11 cellular contexts compared by ENCODE assay signal in the genomic region with DNA sequence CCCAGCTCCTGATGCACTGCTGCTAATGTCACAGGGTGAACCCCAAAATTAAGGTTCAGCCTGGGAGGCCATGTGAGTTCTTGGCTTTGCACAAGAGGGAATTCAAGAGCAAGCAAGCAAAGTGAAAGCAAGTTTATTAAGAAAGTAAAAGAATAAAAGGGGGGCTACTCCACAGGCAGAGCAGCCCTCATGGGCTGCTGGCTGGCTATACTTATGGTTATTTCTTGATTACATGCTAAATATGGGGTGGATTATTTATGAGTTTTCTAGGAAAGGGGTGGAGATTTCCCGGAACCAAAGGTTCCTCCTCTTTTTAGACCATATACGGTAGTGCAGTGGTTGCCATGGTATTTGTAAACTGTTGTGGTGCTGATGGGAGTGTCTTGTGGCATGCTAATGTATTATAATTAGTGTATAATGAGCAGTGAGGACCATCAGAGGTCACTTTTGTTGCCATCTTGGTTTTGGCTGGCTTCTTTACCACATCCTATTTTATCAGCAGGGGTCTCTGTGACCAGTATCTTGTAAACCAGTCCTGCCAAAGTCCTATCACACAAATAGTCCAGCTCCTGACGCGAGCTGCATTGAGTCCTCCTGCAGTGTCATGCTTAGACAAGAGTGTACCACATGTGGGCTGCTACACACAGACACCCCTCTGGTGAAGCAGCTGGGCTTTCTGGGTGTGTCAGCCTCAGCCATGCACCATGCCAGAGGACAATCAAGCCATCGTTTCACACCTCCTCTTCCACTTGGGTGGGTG. TPM values are rescaled to one million over a fixed set of nuclear protein-coding genes. Genes with fewer than 3 reads are reported as not detected.
A peak's percentile ranks its signal among the peaks of the same experiment; 100 is the strongest.
DNase-seq lines count a peak whose midpoint lies in the region; ATAC-seq lines count a peak whose summit lies in the region.
"Had no signal": no experiment of that assay in that cellular context is flagged by ENCODE, and none has a peak within 500 bp of the region (broad histone marks: within the 10 kb centered on the region; RNA-seq: fewer than 3 reads in every experiment).

No MANE protein-coding gene starts in this region.

- no peak overlapping the region for H2BK5ac ChIP-seq in mesenchymal stem cell (ENCODE audit: low read depth, low read length, poor library complexity, severe bottlenecking)

- H2AK5ac ChIP-seq in mesenchymal stem cell (ENCODE audit: low read length, severe bottlenecking) = no peak overlapping the region

- no peaks in the 10 kb centered on the region for H3K79me1 ChIP-seq in mesenchymal stem cell (replicated peaks; ENCODE audit: low read length, poor library complexity, severe bottlenecking)

- peak overlapping the region; percentile 44 for H2BK15ac ChIP-seq in mesenchymal stem cell (ENCODE audit: low read depth, poor library complexity, severe bottlenecking)

- peak overlapping the region; percentile 66 for H3K9ac ChIP-seq in adipocyte (ENCODE audit: low read length)
- H3K9ac ChIP-seq in mesenchymal stem cell (ENCODE audit: low read length) = peak overlapping the region; percentile 81

- DNase-seq in activated CD8-positive, alpha-beta memory T cell treated with anti-CD3 and anti-CD28 coated beads for 24 hours = peak; percentile 42
- DNase-seq in activated CD8-positive, alpha-beta memory T cell treated with anti-CD3 and anti-CD28 coated beads, Interleukin-2, amount 50 U/mL, for 4 hours = no peak
- DNase-seq in adipocyte (ENCODE audit: low read depth) = no peak
- DNase-seq in mesenchymal stem cell = peak; percentile 78
- no peak for DNase-seq in NCI-H526 treated with DMSO at 0.1 percent for 48 hours (lab: John Stamatoyannopoulos, UW)
- DNase-seq in left colon = no peak
- DNase-seq: 8988T, GDM1 had no signal

- H3K4me1 ChIP-seq in adipocyte (ENCODE audit: control insufficient read depth, insufficient read depth, low read length) (peaks cover 29% of the 10 kb centered on the region), mesenchymal stem cell (ENCODE audit: control insufficient read depth, insufficient read depth, low read depth, low read length) (peaks cover 2% of the 10 kb centered on the region)

- peak overlapping the region; percentile 12 to 86 for H3K18ac ChIP-seq in mesenchymal stem cell (ENCODE audit: low read depth in 1 of 2, low read length in 2 of 2)

- no peaks in the 10 kb centered on the region for H3K9me3 ChIP-seq in adipocyte (ENCODE audit: control insufficient read depth, low read length)
- H3K9me3 ChIP-seq in mesenchymal stem cell (ENCODE audit: control insufficient read depth, low read length) = no peaks in the 10 kb centered on the region
- H3K9me3 ChIP-seq: adrenal gland had no signal

- H4K8ac ChIP-seq in mesenchymal stem cell (ENCODE audit: low read length) = peak overlapping the region; percentile 59

- intact Hi-C loops in left colon (cut with DNase I, micrococcal nuclease) = no loop called here

- no peak overlapping the region for H3K4me2 ChIP-seq in mesenchymal stem cell (ENCODE audit: low read length, poor library complexity, severe bottlenecking)

- peak overlapping the region; percentile 33 to 49 for H2BK12ac ChIP-seq in mesenchymal stem cell (ENCODE audit: low read length in 2 of 2)

- H3K36me3 ChIP-seq in adipocyte (ENCODE audit: control insufficient read depth, insufficient read depth, low read length, severe bottlenecking) = no peaks in the 10 kb centered on the region
- no peaks in the 10 kb centered on the region for H3K36me3 ChIP-seq in mesenchymal stem cell (ENCODE audit: control insufficient read depth in 1 of 2, insufficient read depth in 2 of 2, low read depth in 1 of 2, low read length in 2 of 2)
- H3K36me3 ChIP-seq: adrenal gland had no signal

- peak overlapping the region; percentile 71 for H4K91ac ChIP-seq in mesenchymal stem cell (ENCODE audit: low read length)

- no peak overlapping the region for H2AFZ ChIP-seq in mesenchymal stem cell (ENCODE audit: low read depth, low read length)

- no peak overlapping the region for H3K27ac ChIP-seq in mesenchymal stem cell (ENCODE audit: low read length, poor library complexity, severe bottlenecking)
- peak overlapping the region; percentile 30 for H3K27ac ChIP-seq in temporal lobe (ENCODE audit: low read depth, low read length)

- H3K4me3 ChIP-seq in adipocyte (ENCODE audit: low read length) (peak overlapping the region; percentile 71), mesenchymal stem cell (ENCODE audit: insufficient read depth in 1 of 2, low read depth in 1 of 2, low read length in 2 of 2) (peak overlapping the region in 1 of 2 experiments; percentile 68)
- H3K4me3 ChIP-seq: adrenal gland had no signal

- no peak overlapping the region for H3K23ac ChIP-seq in mesenchymal stem cell (ENCODE audit: low read length in 2 of 2)

- WGBS in mesenchymal stem cell = 94% methylated on average over 5 of the region's 5 CpGs

- peak overlapping the region; percentile 29 to 68 for H3K4ac ChIP-seq in mesenchymal stem cell (ENCODE audit: low read depth in 1 of 2, low read length in 2 of 2)

- no peak overlapping the region for H2BK120ac ChIP-seq in mesenchymal stem cell (ENCODE audit: low read depth, low read length)

- H3K27me3 ChIP-seq in adipocyte (replicated peaks; ENCODE audit: control insufficient read depth, insufficient read depth, low read length) = no peaks in the 10 kb centered on the region
- no peaks in the 10 kb centered on the region for H3K27me3 ChIP-seq in mesenchymal stem cell (ENCODE audit: control insufficient read depth in 1 of 2, insufficient read depth in 1 of 2, low read length in 2 of 2)
- H3K27me3 ChIP-seq: adrenal gland had no signal

- peak overlapping the region in 1 of 2 experiments; percentile 70 for H3K14ac ChIP-seq in mesenchymal stem cell (ENCODE audit: low read length in 2 of 2)

- no peak for ATAC-seq in left colon
- ATAC-seq in GM19328 (IDR thresholded peaks at IDR 0.05; ENCODE audit: unreplicated experiment) = no peak

RNA-seq across cellular contexts. Expression of a gene that starts 46.4 kb away (rescaled TPM):
- 111 TPM for polyA plus RNA-seq in mesenchymal stem cell (2013, experiment 1 of 2)
- polyA plus RNA-seq in mesenchymal stem cell (2013, experiment 2 of 2) = 109 TPM
- total RNA-seq in temporal lobe (1.7 TPM), left colon (10 to 100 TPM in 1 of 2 donors, 1 to 10 TPM in 1; 9.5 to 20.2 TPM)

Comparison
In these comparisons a context has a peak if more than half of its experiments do, and no peak if none do; other contexts are left out.
1. DNase-seq: peak in activated CD8-positive, alpha-beta memory T cell treated with anti-CD3 and anti-CD28 coated beads for 24 hours (single experiment) and mesenchymal stem cell (single experiment); none in activated CD8-positive, alpha-beta memory T cell treated with anti-CD3 and anti-CD28 coated beads, Interleukin-2, amount 50 U/mL, for 4 hours (single experiment), adipocyte (single experiment), NCI-H526 treated with DMSO at 0.1 percent for 48 hours (single experiment) and left colon (0 of 2).